Comparison of ENCODE assay signal across 24 cellular contexts in genomic region chr18:3492166-3492565, GRCh38.
"Had no signal": no experiment of that assay in that cellular context is flagged by ENCODE, and none has a peak within 500 bp of the region (broad histone marks: within the 10 kb centered on the region; RNA-seq: fewer than 3 reads in every experiment).

No MANE protein-coding gene starts in this region.

- H3K4me1 ChIP-seq: esophagus muscularis mucosa, foreskin keratinocyte, sigmoid colon, stomach, tibial artery, upper lobe of right lung had no signal

- ATAC-seq: activated CD8-positive, alpha-beta memory T cell treated with anti-CD3 and anti-CD28 coated beads, Interleukin-2, amount 10 ng/mL, durations not matched to agents 7 days and 5 days; activated CD8-positive, alpha-beta T cell treated with anti-CD3 and anti-CD28 coated beads for 36 hours; activated naive CD4-positive, alpha-beta T cell treated with anti-CD3 and anti-CD28 coated beads, Interleukin-2, amount 50 U/mL, for 72 hours; activated T-cell treated with anti-CD3 and anti-CD28 coated beads, Interleukin-2, amount 50 U/mL, for 72 hours; foreskin keratinocyte; heart right ventricle; left ventricle myocardium superior; stimulated activated naive B cell treated with anti-CD40 and anti-IgM and Interleukin-4, amounts not matched to agents 10 μg/mL and 1 μg/mL and 100 μg/mL, for 72 hours; upper lobe of right lung had no signal

- DNase-seq: activated B cell treated with CpG ODN at 0.5 μM for 24 hours; activated CD4-positive, alpha-beta T cell treated with anti-CD3 and anti-CD28 coated beads, Interleukin-2, amount 50 U/mL, for 1 hour; activated CD8-positive, alpha-beta memory T cell treated with anti-CD3 and anti-CD28 coated beads, Interleukin-2, amount 10 ng/mL, durations not matched to agents 7 days and 5 days; activated CD8-positive, alpha-beta T cell treated with anti-CD3 and anti-CD28 coated beads for 36 hours; activated naive CD4-positive, alpha-beta T cell; activated T-cell treated with anti-CD3 and anti-CD28 coated beads for 4 hours; activated T-cell treated with anti-CD3 and anti-CD28 coated beads, Interleukin-2, amount 50 U/mL, for 72 hours; effector CD4-positive, alpha-beta T cell; foreskin keratinocyte; heart right ventricle; left ventricle myocardium superior; nephron progenitor cell; retina; sigmoid colon; stimulated activated CD4-positive, alpha-beta T cell treated with anti-CD3 and anti-CD28 coated beads, Interleukin-4, amount 100 ng/mL, for 4 hours; stimulated activated CD8-positive, alpha-beta memory T cell treated with anti-CD3 and anti-CD28 coated beads, Interleukin-4, amount 100 ng/mL, for 48 hours; stimulated activated naive B cell treated with anti-CD40 and anti-IgM and Interleukin-4, amounts not matched to agents 10 μg/mL and 1 μg/mL and 100 μg/mL, for 72 hours; stomach; T-helper 1 cell; tibial artery; upper lobe of right lung had no signal

- H3K27ac ChIP-seq: esophagus muscularis mucosa, foreskin keratinocyte, heart right ventricle, neutrophil, sigmoid colon, stomach, tibial artery, upper lobe of right lung had no signal

- H3K36me3 ChIP-seq: esophagus muscularis mucosa, heart right ventricle, neutrophil, sigmoid colon, stomach, tibial artery, upper lobe of right lung had no signal

- H3K4me3 ChIP-seq: esophagus muscularis mucosa, heart right ventricle, sigmoid colon, stomach, tibial artery, upper lobe of right lung had no signal

- H3K27me3 ChIP-seq: esophagus muscularis mucosa, foreskin keratinocyte, sigmoid colon, stomach, tibial artery, upper lobe of right lung had no signal

- H3K9me3 ChIP-seq: esophagus muscularis mucosa, heart right ventricle, neutrophil, sigmoid colon, stomach, tibial artery, upper lobe of right lung had no signal
